ENCODE assay signal across 8 cellular contexts in the genomic region with DNA sequence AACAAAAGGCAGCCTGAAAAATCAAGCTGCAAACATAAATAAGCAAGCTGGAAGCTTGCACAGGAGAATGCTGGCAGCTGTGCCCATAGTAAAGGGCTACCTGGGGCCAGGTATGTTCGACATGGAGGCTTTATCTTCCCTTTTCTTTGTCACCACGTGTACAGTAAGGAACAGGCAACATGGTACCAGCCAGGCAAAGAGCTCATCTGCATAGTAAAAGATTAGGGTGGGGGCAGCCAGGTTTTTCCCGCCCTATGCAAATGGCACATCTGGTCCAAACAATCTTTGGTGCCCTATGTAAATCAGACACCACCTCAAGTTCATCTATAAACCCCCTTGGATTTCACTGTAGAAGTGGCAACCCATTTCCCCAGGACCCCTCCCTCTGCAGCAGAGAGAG.
"Had no signal": no experiment of that assay in that cellular context is flagged by ENCODE, and none has a peak within 500 bp of the region (broad histone marks: within the 10 kb centered on the region; RNA-seq: fewer than 3 reads in every experiment).

No MANE protein-coding gene starts in this region.

- H3K4me3 ChIP-seq: GM12878 had no signal

- FAIRE-seq: G401.6, GM12878, GM12891, GM12892, GM18507, GM19239 had no signal

- DNase-seq: GDM1, GF-D8 had no signal
